ENCODE assay signal across 19 cellular contexts in genomic region chr12:80213246-80213645, GRCh38.
"Had no signal": no experiment of that assay in that cellular context is flagged by ENCODE, and none has a peak within 500 bp of the region (broad histone marks: within the 10 kb centered on the region; RNA-seq: fewer than 3 reads in every experiment).

No MANE protein-coding gene starts in this region.

- H3K27ac ChIP-seq: colonic mucosa, neural progenitor cell, spleen, stomach, thoracic aorta, transverse colon had no signal

- H3K4me2 ChIP-seq: neural progenitor cell had no signal

- H3K36me3 ChIP-seq: colonic mucosa, neural progenitor cell, spleen, stomach, thoracic aorta, transverse colon had no signal

- H3K4me1 ChIP-seq: colonic mucosa, spleen, stomach had no signal

- H3K9ac ChIP-seq: neural progenitor cell had no signal

- DNase-seq: colonic mucosa; dermis blood vessel endothelial cell; effector CD4-positive, alpha-beta T cell; foreskin melanocyte; head of caudate nucleus; hippocampal formation; midbrain; spleen; stimulated activated CD4-positive, alpha-beta T cell treated with anti-CD3 and anti-CD28 coated beads, Interleukin-15, amount 100 ng/mL, for 24 hours; stimulated activated CD4-positive, alpha-beta T cell treated with anti-CD3 and anti-CD28 coated beads, Interleukin-1b, Interleukin-23, amount 100 ng/mL, for 48 hours; stimulated activated naive CD4-positive, alpha-beta T cell; stomach; substantia nigra; transverse colon had no signal

- H3K4me3 ChIP-seq: colonic mucosa, neural progenitor cell, spleen, stomach, thoracic aorta, transverse colon had no signal

- H3K9me3 ChIP-seq: colonic mucosa, spleen, stomach, thoracic aorta, transverse colon had no signal

- H3K27me3 ChIP-seq: colonic mucosa, neural progenitor cell, stomach, transverse colon had no signal

- ATAC-seq: left lobe of liver; natural killer cell treated with Interleukin-12 subunit alpha and Interleukin-12 subunit beta and Interleukin-15 and Interleukin-18, amount 100 ng/mL, for 72 hours; sciatic nerve had no signal
